In genomic region chr3:20043398-20043797, GRCh38 we compare ENCODE assay signal across 8 cellular contexts. TPM values are rescaled to one million over a fixed set of nuclear protein-coding genes. Genes with fewer than 3 reads are reported as not detected.
DNase-seq lines count a peak whose midpoint lies in the region; TF ChIP-seq lines count a peak whose summit lies in the region.

No MANE protein-coding gene starts in this region.

- in situ Hi-C loops in KBM-7 (cut with MboI; ENCODE audit: low pct_unique_long_range_greater_than_20kb, low sequenced_read_pairs) = no loop called here

- peak; percentile 48 for DNase-seq in activated gamma-delta T cell treated with Interleukin-2 at 50 U/mL for 16 hours
- DNase-seq in activated gamma-delta T cell (lab: John Stamatoyannopoulos, UW) = no peak
- peak; percentile 33 for DNase-seq in KBM-7
- peak; percentile 32 for DNase-seq in activated T-cell treated with anti-CD3 and anti-CD28 coated beads for 4 hours
- DNase-seq in fibroblast of the aortic adventitia (ENCODE audit: low read depth) = peak; percentile 75
- peak; percentile 88 for DNase-seq in posterior vena cava (ENCODE audit: low spot score)
- no peak for DNase-seq in NCI-H2081 (lab: John Stamatoyannopoulos, UW)
- no peak for DNase-seq in D341Med (ENCODE audit: low spot score)

- intact Hi-C loops in posterior vena cava (cut with DNase I) = no loop called here

- peak overlapping the region; percentile 28 for H3K4me3 ChIP-seq in fibroblast of the aortic adventitia (ENCODE audit: low read depth, low read length)

- TF ChIP-seq CTCF in fibroblast of the aortic adventitia (IDR thresholded peaks at IDR 0.05; ENCODE audit: insufficient read depth, low read length) = no peak

RNA-seq across cellular contexts. Expression of gene KAT2B, which starts 3.2 kb away (rescaled TPM):
- total RNA-seq in fibroblast of the aortic adventitia (ENCODE audit: low replicate concordance) (9.6 and 14.3 TPM in 2 replicates), posterior vena cava (10 to 100 TPM; 31.7 to 37.1 TPM)

RNA-seq across cellular contexts. Expression of gene PP2D1, which starts 31.3 kb away (rescaled TPM):
- total RNA-seq in fibroblast of the aortic adventitia (ENCODE audit: low replicate concordance) = not detected in 2 replicates
- total RNA-seq in posterior vena cava = not detected

Comparison
In these comparisons a context has a peak if more than half of its experiments do, and no peak if none do; other contexts are left out.
1. DNase-seq: peak in activated gamma-delta T cell treated with Interleukin-2 at 50 U/mL for 16 hours (single experiment), KBM-7 (single experiment), activated T-cell treated with anti-CD3 and anti-CD28 coated beads for 4 hours (single experiment), fibroblast of the aortic adventitia (single experiment) and posterior vena cava (single experiment); none in activated gamma-delta T cell (single experiment), NCI-H2081 (0 of 2) and D341Med (single experiment).